ENCODE assay signal across 7 cellular contexts in the genomic region with DNA sequence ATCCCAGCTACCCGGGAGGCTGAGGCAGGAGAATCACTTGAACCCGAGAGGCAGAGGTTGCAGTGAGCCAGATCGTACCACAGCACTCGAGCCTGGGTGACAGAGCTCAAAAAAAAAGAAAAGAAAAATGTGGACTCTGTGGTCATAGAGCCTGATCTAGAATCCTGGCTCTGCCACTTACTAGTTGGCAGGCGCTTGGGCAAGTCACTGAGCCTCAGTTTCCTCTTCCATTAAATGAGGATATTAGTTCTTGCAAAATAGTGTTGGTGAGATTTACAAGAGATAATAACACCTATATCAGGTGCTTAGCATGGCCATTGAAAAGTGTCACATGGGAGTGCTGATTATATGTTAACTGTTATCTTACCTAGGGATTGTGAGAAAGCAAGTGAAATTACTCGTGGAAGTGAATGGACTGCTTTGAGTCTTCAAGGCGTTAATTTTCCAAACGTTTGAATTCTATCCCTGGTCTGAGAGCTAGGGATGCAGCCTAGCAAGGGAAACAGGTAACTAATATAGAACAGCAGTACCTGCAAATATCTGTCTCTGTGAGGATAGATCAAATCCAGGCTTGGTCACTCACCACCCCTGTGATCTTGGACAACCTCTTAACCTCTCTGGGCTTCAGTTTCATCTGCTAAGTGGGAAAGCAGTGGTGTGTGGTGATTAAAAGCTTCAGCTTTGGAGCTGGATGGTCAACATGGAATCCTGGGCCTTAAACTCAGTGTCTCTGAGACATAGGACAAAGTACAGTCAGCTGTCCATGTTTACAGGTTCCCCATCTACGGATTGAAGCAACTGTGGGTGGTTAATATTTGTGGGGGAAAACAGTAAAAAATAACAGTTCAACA. TPM values are rescaled to one million over a fixed set of nuclear protein-coding genes. Genes with fewer than 3 reads are reported as not detected.
DNase-seq lines count a peak whose midpoint lies in the region; ATAC-seq and TF ChIP-seq lines count a peak whose summit lies in the region.

No MANE protein-coding gene starts in this region.

- peak overlapping the region; percentile 96 for H2AFZ ChIP-seq in hepatocyte

- no peaks in the 10 kb centered on the region for H3K9me2 ChIP-seq in hepatocyte (replicated peaks; ENCODE audit: insufficient read depth)

- H3K79me2 ChIP-seq in hepatocyte, result peaks cover 7% of the 10 kb centered on the region

- peaks cover 16% of the 10 kb centered on the region for H3K4me1 ChIP-seq in hepatocyte (ENCODE audit: insufficient read depth)

- H3K27ac ChIP-seq in hepatocyte, result peak overlapping the region; percentile 87

- H3K4me3 ChIP-seq in HFF-Myc (replicated peaks; ENCODE audit: low read depth, low read length) (peak overlapping the region; percentile 73), hepatocyte (no peak overlapping the region)

- TF ChIP-seq CTCF in HFF-Myc (IDR thresholded peaks at IDR 0.05; ENCODE audit: low read depth, low read length, missing control alignments) (no peak), hepatocyte (IDR thresholded peaks at IDR 0.05; ENCODE audit: poor library complexity) (no peak)

- CTCF ChIA-PET in activated CD4-positive, alpha-beta memory T cell treated with anti-CD3 and anti-CD28 coated beads for 36 hours (lab: Charles Lee), result interaction anchor here (1.0 to 4.5 kb wide), 6 partner anchors 14 to 133 kb away, joined by 3 to 32 read pairs (median 4); partner anchors contain the start of gene IL21R

- no peak for ATAC-seq in stimulated activated effector memory CD8-positive, alpha-beta T cell treated with anti-CD3 and anti-CD28 coated beads, Interleukin-12 subunit alpha, Interleukin-12 subunit beta, amount 100 ng/mL, for 72 hours
- ATAC-seq in GM21390 (IDR thresholded peaks at IDR 0.05; ENCODE audit: unreplicated experiment), result no peak

- POLR2A ChIA-PET in activated CD4-positive, alpha-beta memory T cell treated with anti-CD3 and anti-CD28 coated beads for 36 hours (lab: Charles Lee), result interaction anchor here (1.9 to 2.4 kb wide), 3 partner anchors 32 to 48 kb away, joined by 8 to 16 read pairs (median 8); no protein-coding TSS in a partner anchor

- 79% methylated on average over 9 of the region's 9 CpGs for WGBS in hepatocyte (ENCODE audit: low lambda C conversion rate, missing lambda C conversion rate)

- peak overlapping the region; percentile 87 for H3K4me2 ChIP-seq in hepatocyte

- no peaks in the 10 kb centered on the region for H3K9me3 Mint-ChIP-seq in activated CD4-positive, alpha-beta memory T cell treated with anti-CD3 and anti-CD28 coated beads for 36 hours
- H3K9me3 Mint-ChIP-seq in stimulated activated effector memory CD8-positive, alpha-beta T cell treated with anti-CD3 and anti-CD28 coated beads, Interleukin-12 subunit alpha, Interleukin-12 subunit beta, amount 100 ng/mL, for 72 hours, result no peaks in the 10 kb centered on the region

- H3K36me3 Mint-ChIP-seq in activated CD4-positive, alpha-beta memory T cell treated with anti-CD3 and anti-CD28 coated beads for 36 hours, result peaks cover 14% of the 10 kb centered on the region
- H3K36me3 Mint-ChIP-seq in stimulated activated effector memory CD8-positive, alpha-beta T cell treated with anti-CD3 and anti-CD28 coated beads, Interleukin-12 subunit alpha, Interleukin-12 subunit beta, amount 100 ng/mL, for 72 hours, result peaks cover 17% of the 10 kb centered on the region

- no peaks in the 10 kb centered on the region for H3K9me3 ChIP-seq in hepatocyte (ENCODE audit: low read depth)

- H3K27me3 ChIP-seq in hepatocyte, result no peaks in the 10 kb centered on the region

- peak overlapping the region; percentile 89 for H3K4me3 Mint-ChIP-seq in activated CD4-positive, alpha-beta memory T cell treated with anti-CD3 and anti-CD28 coated beads for 36 hours
- peak overlapping the region; percentile 94 for H3K4me3 Mint-ChIP-seq in stimulated activated effector memory CD8-positive, alpha-beta T cell treated with anti-CD3 and anti-CD28 coated beads, Interleukin-12 subunit alpha, Interleukin-12 subunit beta, amount 100 ng/mL, for 72 hours

- peak overlapping the region; percentile 92 for H3K27ac Mint-ChIP-seq in activated CD4-positive, alpha-beta memory T cell treated with anti-CD3 and anti-CD28 coated beads for 36 hours
- H3K27ac Mint-ChIP-seq in stimulated activated effector memory CD8-positive, alpha-beta T cell treated with anti-CD3 and anti-CD28 coated beads, Interleukin-12 subunit alpha, Interleukin-12 subunit beta, amount 100 ng/mL, for 72 hours, result peak overlapping the region; percentile 97

- H3K27me3 Mint-ChIP-seq in activated CD4-positive, alpha-beta memory T cell treated with anti-CD3 and anti-CD28 coated beads for 36 hours, result no peaks in the 10 kb centered on the region

- H3K4me1 Mint-ChIP-seq in activated CD4-positive, alpha-beta memory T cell treated with anti-CD3 and anti-CD28 coated beads for 36 hours (ENCODE audit: low read depth), result peaks cover 67% of the 10 kb centered on the region
- H3K4me1 Mint-ChIP-seq in stimulated activated effector memory CD8-positive, alpha-beta T cell treated with anti-CD3 and anti-CD28 coated beads, Interleukin-12 subunit alpha, Interleukin-12 subunit beta, amount 100 ng/mL, for 72 hours, result peaks cover 64% of the 10 kb centered on the region

- intact Hi-C loops in activated CD4-positive, alpha-beta memory T cell treated with anti-CD3 and anti-CD28 coated beads for 36 hours (cut with micrococcal nuclease), result loop anchor here (2.0 kb wide), 2 partner anchors 15 to 49 kb away; no protein-coding TSS in a partner anchor

- no peaks in the 10 kb centered on the region for H4K20me1 ChIP-seq in hepatocyte (ENCODE audit: insufficient read depth, poor library complexity, severe bottlenecking)

- DNase-seq in HFF-Myc (ENCODE audit: extremely low read depth, low read depth) (no peak), hepatocyte (ENCODE audit: low spot score) (no peak), NCI-H524 treated with DMSO at 0.1 percent for 48 hours (lab: John Stamatoyannopoulos, UW) (no peak), HPDE6-E6E7 (ENCODE audit: extremely low spot score) (no peak)
- peak; percentile 2 for DNase-seq in activated CD4-positive, alpha-beta memory T cell treated with anti-CD3 and anti-CD28 coated beads for 36 hours
- no peak for DNase-seq in stimulated activated effector memory CD8-positive, alpha-beta T cell treated with anti-CD3 and anti-CD28 coated beads, Interleukin-12 subunit alpha, Interleukin-12 subunit beta, amount 100 ng/mL, for 72 hours (ENCODE audit: low spot score in 2 of 2)

- H3K36me3 ChIP-seq in hepatocyte (replicated peaks; ENCODE audit: insufficient read depth, low read depth), result no peaks in the 10 kb centered on the region

RNA-seq across cellular contexts. Expression of gene NSMCE1, which starts 1.0 kb away (rescaled TPM):
- 100 to 1,000 TPM; 120 to 121 TPM for total RNA-seq in activated CD4-positive, alpha-beta memory T cell treated with anti-CD3 and anti-CD28 coated beads for 36 hours
- total RNA-seq in hepatocyte, result 35.0 and 40.8 TPM in 2 replicates
- 58.2 and 66.3 TPM in 2 replicates for polyA plus RNA-seq in hepatocyte

RNA-seq across cellular contexts. Expression of gene IL4R, which starts 44.2 kb away (rescaled TPM):
- total RNA-seq in activated CD4-positive, alpha-beta memory T cell treated with anti-CD3 and anti-CD28 coated beads for 36 hours, result 100 to 1,000 TPM; 146 to 153 TPM
- total RNA-seq in hepatocyte, result 19.0 and 23.6 TPM in 2 replicates
- polyA plus RNA-seq in hepatocyte, result 20.9 and 22.3 TPM in 2 replicates
